ENCODE assay signal across 8 cellular contexts in genomic region chr10:43408331-43408709, GRCh38. TPM values are rescaled to one million over a fixed set of nuclear protein-coding genes. Genes with fewer than 3 reads are reported as not detected.
A peak's percentile ranks its signal among the peaks of the same experiment; 100 is the strongest.
DNase-seq lines count a peak whose midpoint lies in the region; FAIRE-seq and TF ChIP-seq lines count a peak whose summit lies in the region.

No MANE protein-coding gene starts in this region.

- intact Hi-C loops in kidney (cut with DNase I) (no loop called here), thyroid gland (cut with DNase I) (no loop called here)

- peaks cover 11% of the 10 kb centered on the region for H3K36me3 Mint-ChIP-seq in activated naive CD4-positive, alpha-beta T cell treated with anti-CD3 and anti-CD28 coated beads, Interleukin-2, amount 50 U/mL, for 24 hours

- no peak overlapping the region for H2AFZ ChIP-seq in ACC112 (ENCODE audit: low read length, unreplicated experiment)
- no peak overlapping the region for H2AFZ ChIP-seq in GM23248

- H3K4me1 Mint-ChIP-seq in activated naive CD4-positive, alpha-beta T cell treated with anti-CD3 and anti-CD28 coated beads, Interleukin-2, amount 50 U/mL, for 24 hours = peaks cover 25% of the 10 kb centered on the region

- TF ChIP-seq CTCF in kidney (IDR thresholded peaks at IDR 0.05; ENCODE audit: borderline replicate concordance, extremely low read depth, insufficient read depth) (no peak), thyroid gland (IDR thresholded peaks at IDR 0.05) (peak in 2 of 6 experiments; percentile 0 to 1)

- H3K4me3 ChIP-seq in ACC112 (ENCODE audit: low read depth, low read length) = peak overlapping the region; percentile 77
- peak overlapping the region; percentile 95 for H3K4me3 ChIP-seq in GM23248
- peak overlapping the region; percentile 67 to 84 for H3K4me3 ChIP-seq in kidney (ENCODE audit: low read length in 2 of 2)
- H3K4me3 ChIP-seq in thyroid gland (replicated peaks in 1 of 3) = peak overlapping the region; percentile 58 to 72 (median 67)

- H3K27me3 ChIP-seq in ACC112 (ENCODE audit: insufficient read depth, low read length) = no peaks in the 10 kb centered on the region
- no peaks in the 10 kb centered on the region for H3K27me3 ChIP-seq in GM23248 (replicated peaks; ENCODE audit: insufficient read depth)
- H3K27me3 ChIP-seq in thyroid gland = no peaks in the 10 kb centered on the region

- H4K20me1 ChIP-seq in GM23248 (ENCODE audit: insufficient read depth) = peaks cover 8% of the 10 kb centered on the region; the same call in 1 of the 2 replicates

- H3K36me3 ChIP-seq in ACC112 (ENCODE audit: insufficient read depth, low read length) (peaks cover 4% of the 10 kb centered on the region), GM23248 (ENCODE audit: low read depth) (no peaks in the 10 kb centered on the region), kidney (ENCODE audit: control insufficient read depth in 1 of 2, insufficient read depth in 2 of 2, low read length in 2 of 2) (peaks cover 0 to 1% of the 10 kb centered on the region in 2 donors), thyroid gland (no peaks in the 10 kb centered on the region)

- DNase-seq in GM23248 (no peak), kidney (no peak), thyroid gland (no peak), retina (no peak), NCI-H69 (lab: John Stamatoyannopoulos, UW) (no peak), NCI-H446 treated with DMSO at 0.1 percent for 48 hours (lab: John Stamatoyannopoulos, UW) (no peak)

- peaks cover 22% of the 10 kb centered on the region for H3F3A ChIP-seq in GM23248 (ENCODE audit: insufficient read depth)

- peak overlapping the region; percentile 99 for H3K4me3 Mint-ChIP-seq in activated naive CD4-positive, alpha-beta T cell treated with anti-CD3 and anti-CD28 coated beads, Interleukin-2, amount 50 U/mL, for 24 hours

- H3K79me2 ChIP-seq in ACC112 (ENCODE audit: control insufficient read depth, insufficient read depth, low read length, unreplicated experiment) (peaks cover 55% of the 10 kb centered on the region), GM23248 (ENCODE audit: insufficient read depth) (peaks cover 51% of the 10 kb centered on the region)

- in situ Hi-C loops in GM23248 (cut with MboI) = no loop called here

- H3K27me3 Mint-ChIP-seq in activated naive CD4-positive, alpha-beta T cell treated with anti-CD3 and anti-CD28 coated beads, Interleukin-2, amount 50 U/mL, for 24 hours = no peaks in the 10 kb centered on the region

- H3K9me3 ChIP-seq in GM23248 (ENCODE audit: low read depth) (no peaks in the 10 kb centered on the region), kidney (ENCODE audit: control insufficient read depth in 1 of 2, low read length in 2 of 2) (no peaks in the 10 kb centered on the region), thyroid gland (no peaks in the 10 kb centered on the region)

- H3K9ac ChIP-seq in GM23248 (peak overlapping the region; percentile 100), kidney (ENCODE audit: low read length in 2 of 2) (peak overlapping the region; percentile 14 to 94)

- 1 to 3% methylated on average over 26 to 31 of the region's 31 CpGs for WGBS in GM23248 (ENCODE audit: low coverage in 1 of 2, low lambda C conversion rate in 2 of 2, missing lambda C conversion rate in 2 of 2), 2 experiments
- 1 to 3% methylated on average over 8 to 31 of the region's 31 CpGs for WGBS in thyroid gland, 2 donors

- H3K27ac Mint-ChIP-seq in activated naive CD4-positive, alpha-beta T cell treated with anti-CD3 and anti-CD28 coated beads, Interleukin-2, amount 50 U/mL, for 24 hours = peak overlapping the region; percentile 99

- peak overlapping the region; percentile 93 for H3K27ac ChIP-seq in ACC112 (ENCODE audit: low read depth, low read length)
- H3K27ac ChIP-seq in GM23248 = peak overlapping the region; percentile 100
- peak overlapping the region; percentile 99 for H3K27ac ChIP-seq in kidney (ENCODE audit: low read depth in 2 of 2, low read length in 2 of 2)
- peak overlapping the region; percentile 96 to 99 (median 98) for H3K27ac ChIP-seq in thyroid gland

- no peak for TF ChIP-seq POLR2A in thyroid gland (IDR thresholded peaks at IDR 0.05)

- no peak for FAIRE-seq in kidney (lab: Jason Lieb, UNC)

- no peaks in the 10 kb centered on the region for H3K9me3 Mint-ChIP-seq in activated naive CD4-positive, alpha-beta T cell treated with anti-CD3 and anti-CD28 coated beads, Interleukin-2, amount 50 U/mL, for 24 hours

- H3K4me2 ChIP-seq in GM23248 (ENCODE audit: unreplicated experiment) = peak overlapping the region; percentile 97

- H3K9me2 ChIP-seq in GM23248 (ENCODE audit: insufficient read depth) = no peaks in the 10 kb centered on the region

- peaks cover 20% of the 10 kb centered on the region for H3K4me1 ChIP-seq in ACC112 (ENCODE audit: control insufficient read depth, insufficient read depth, low read length, unreplicated experiment)
- peaks cover 27% of the 10 kb centered on the region for H3K4me1 ChIP-seq in GM23248 (ENCODE audit: insufficient read depth)
- peaks cover 3 to 10% of the 10 kb centered on the region in 2 donors for H3K4me1 ChIP-seq in kidney (ENCODE audit: control insufficient read depth in 1 of 2, insufficient read depth in 1 of 2, low read depth in 1 of 2, low read length in 2 of 2)
- H3K4me1 ChIP-seq in thyroid gland = peaks cover 21 to 34% of the 10 kb centered on the region in 2 donors

RNA-seq across cellular contexts. Expression of gene HNRNPF, which starts 0.7 kb away (rescaled TPM):
- total RNA-seq in GM23248 (2014; rRNA removed; shearing (Covaris generic)) = 158 and 172 TPM in 2 replicates
- polyA plus RNA-seq in GM23248 (2016; fragmentation: Nextera tagmentation; extraction: Ambion mirVana) (106 and 116 TPM in 2 replicates), kidney (ENCODE audit: insufficient read depth, low read depth, low replicate concordance) (74.0 TPM)
- total RNA-seq in kidney (190 TPM), thyroid gland (100 to 1,000 TPM; 148 to 158 (median 155) TPM)

RNA-seq across cellular contexts. Expression of gene ZNF487, which starts 28.6 kb away (rescaled TPM):
- total RNA-seq in GM23248 (2014; rRNA removed; shearing (Covaris generic)) = 6.3 and 11.0 TPM in 2 replicates
- polyA plus RNA-seq in GM23248 (2016; fragmentation: Nextera tagmentation; extraction: Ambion mirVana) (5.3 and 5.5 TPM in 2 replicates), kidney (ENCODE audit: insufficient read depth, low read depth, low replicate concordance) (9.7 TPM)
- total RNA-seq in kidney (7.1 TPM), thyroid gland (10 to 100 TPM; 11.9 to 21.7 (median 19.9) TPM)

RNA-seq across cellular contexts. Expression of gene FXYD4, which starts 36.9 kb away (rescaled TPM):
- total RNA-seq in GM23248 (2014; rRNA removed; shearing (Covaris generic)) = not detected in 2 replicates
- polyA plus RNA-seq in GM23248 (2016; fragmentation: Nextera tagmentation; extraction: Ambion mirVana) (not detected in 2 replicates), kidney (ENCODE audit: insufficient read depth, low read depth, low replicate concordance) (392 TPM)
- total RNA-seq in kidney (109 TPM), thyroid gland (not detected)

Comparison
In these comparisons a context has a peak if more than half of its experiments do, and no peak if none do; other contexts are left out.
1. RNA of gene FXYD4, which starts 36.9 kb away (total RNA-seq): 109 TPM in kidney (single experiment); not detected in GM23248 and not detected in thyroid gland; every median in the first group is over 100 times any median in the second.
2. Peak in every context shown above with its lines, with median percentiles within 50 percentile points of each other: H3K27ac ChIP-seq and H3K4me3 ChIP-seq.